Comparison of ENCODE assay signal across 24 cellular contexts in the genomic region with DNA sequence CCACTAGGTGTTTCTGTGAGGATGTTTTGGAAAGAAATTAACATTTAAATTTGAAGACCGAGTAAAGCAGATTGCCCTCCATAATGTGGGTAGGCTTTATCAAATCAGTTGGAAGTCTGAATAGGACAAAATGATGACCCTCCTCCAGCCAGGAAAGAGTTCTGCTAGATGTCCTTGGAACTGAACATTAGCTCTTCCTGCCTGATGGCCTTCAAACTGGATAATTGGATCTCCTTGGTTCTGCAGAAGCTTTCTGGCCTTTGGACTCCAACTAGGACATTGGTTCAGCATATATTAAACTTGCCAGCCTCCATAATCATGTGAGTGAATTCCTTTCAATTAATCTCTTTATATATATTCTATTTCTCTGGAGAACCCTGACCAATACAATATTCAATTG.
"Had no signal": no experiment of that assay in that cellular context is flagged by ENCODE, and none has a peak within 500 bp of the region (broad histone marks: within the 10 kb centered on the region; RNA-seq: fewer than 3 reads in every experiment).

No MANE protein-coding gene starts in this region.

- H3K4me1 ChIP-seq: Peyer's patch, SJCRH30 had no signal

- H3K9ac ChIP-seq: KMS-11 had no signal

- ATAC-seq: Right ventricle myocardium inferior, SK-N-SH treated with all-trans-retinoic acid at 6 μM for 48 hours had no signal

- H3K9me3 ChIP-seq: Peyer's patch, SJCRH30 had no signal

- DNase-seq: Kasumi-1, MM.1S, NCI-H1092 treated with DMSO at 0.1 percent for 48 hours, NCI-H1436, NCI-H187, NCI-H2029, NCI-H2081 treated with DMSO at 0.1 percent for 48 hours, NCI-H2171, NCI-H226, NCI-H446, NCI-H510A, NCI-H524 treated with DMSO at 0.1 percent for 48 hours, NCI-H69, NCI-H774, OCI-M1, PC-9, Peyer's patch, SHP77 treated with DMSO at 0.1 percent for 48 hours, SJCRH30 had no signal

- H3K36me3 ChIP-seq: Peyer's patch, SJCRH30 had no signal

- FAIRE-seq: HTR-8/SVneo had no signal

- H2AFZ ChIP-seq: PC-9 had no signal

- H3K4me2 ChIP-seq: KMS-11, PC-9 had no signal

- H3K4me3 ChIP-seq: PC-9, Peyer's patch, SJCRH30 had no signal

- H3K27ac ChIP-seq: HL-60, KMS-11, PC-9, Peyer's patch, SJCRH30 had no signal

- H3K27me3 ChIP-seq: Peyer's patch, SJCRH30 had no signal
